Comparison of ENCODE assay signal across 11 cellular contexts in genomic region chr1:224456637-224456953, GRCh38. TPM values are rescaled to one million over a fixed set of nuclear protein-coding genes. Genes with fewer than 3 reads are reported as not detected.
A peak's percentile ranks its signal among the peaks of the same experiment; 100 is the strongest.
DNase-seq lines count a peak whose midpoint lies in the region; ATAC-seq and TF ChIP-seq lines count a peak whose summit lies in the region.
"Had no signal": no experiment of that assay in that cellular context is flagged by ENCODE, and none has a peak within 500 bp of the region (broad histone marks: within the 10 kb centered on the region; RNA-seq: fewer than 3 reads in every experiment).

No MANE protein-coding gene starts in this region.

- H3K9me3 Mint-ChIP-seq in activated CD4-positive, alpha-beta T cell treated with anti-CD3 and anti-CD28 coated beads, Interleukin-2, amount 10 ng/mL, durations not matched to agents 24 days and 14 days: no peaks in the 10 kb centered on the region
- H3K9me3 Mint-ChIP-seq in MCF 10A (ENCODE audit: unreplicated experiment): no peaks in the 10 kb centered on the region

- peak overlapping the region in 1 of 2 donors; percentile 28 for H3K9ac ChIP-seq in mucosa of rectum (ENCODE audit: low read depth in 1 of 2, low read length in 2 of 2)

- WGBS in thymus: 98% methylated on average over 7 of the region's 7 CpGs
- WGBS in aorta, 2 donors: 93 to 96% methylated on average over 7 of the region's 7 CpGs

- no peaks in the 10 kb centered on the region for H3K27me3 Mint-ChIP-seq in activated CD4-positive, alpha-beta T cell treated with anti-CD3 and anti-CD28 coated beads, Interleukin-2, amount 10 ng/mL, durations not matched to agents 24 days and 14 days
- no peaks in the 10 kb centered on the region for H3K27me3 Mint-ChIP-seq in MCF 10A (ENCODE audit: insufficient read depth, unreplicated experiment)

- CTCF ChIA-PET in MCF 10A (lab: Yijun Ruan, JAX): interaction anchor here (0.6 to 16.4 kb wide), 39 partner anchors 9 to 1703 kb away, joined by 3 to 418 read pairs (median 12); partner anchors contain the start of genes DEGS1 and WDR26

- peak overlapping the region; percentile 75 for H3K27ac Mint-ChIP-seq in activated CD4-positive, alpha-beta T cell treated with anti-CD3 and anti-CD28 coated beads, Interleukin-2, amount 10 ng/mL, durations not matched to agents 24 days and 14 days
- H3K27ac Mint-ChIP-seq in MCF 10A (ENCODE audit: low read depth, unreplicated experiment): peak overlapping the region; percentile 63

- intact Hi-C loops in activated CD4-positive, alpha-beta T cell treated with anti-CD3 and anti-CD28 coated beads, Interleukin-2, amount 10 ng/mL, durations not matched to agents 24 days and 14 days (cut with micrococcal nuclease): loop anchor here (2.0 kb wide), 1 partner anchor 26 kb away; no protein-coding TSS in a partner anchor
- intact Hi-C loops in MCF 10A (cut with micrococcal nuclease) (loop anchor here (2.0 to 5.0 kb wide), 2 partner anchors 48 to 69 kb away; no protein-coding TSS in a partner anchor), aorta (cut with DNase I) (loop anchor here (2.0 to 10.0 kb wide), 3 partner anchors 99 to 342 kb away; partner anchors contain the start of genes FBXO28 (in 2 of the 2) and CNIH4 (in 1 of the 2))

- peak overlapping the region; percentile 39 for H3K4me3 Mint-ChIP-seq in activated CD4-positive, alpha-beta T cell treated with anti-CD3 and anti-CD28 coated beads, Interleukin-2, amount 10 ng/mL, durations not matched to agents 24 days and 14 days
- peak overlapping the region; percentile 1 for H3K4me3 Mint-ChIP-seq in MCF 10A (ENCODE audit: unreplicated experiment)

- no peaks in the 10 kb centered on the region for H3K36me3 ChIP-seq in mucosa of rectum (ENCODE audit: control insufficient read depth in 2 of 2, insufficient read depth in 2 of 2, low read length in 2 of 2)
- no peaks in the 10 kb centered on the region for H3K36me3 ChIP-seq in thymus (ENCODE audit: control insufficient read depth, insufficient read depth)
- no peaks in the 10 kb centered on the region for H3K36me3 ChIP-seq in aorta (ENCODE audit: control insufficient read depth in 1 of 2, insufficient read depth in 2 of 2, low read length in 1 of 2)

- H3K4me1 ChIP-seq in mucosa of rectum (ENCODE audit: control insufficient read depth in 2 of 2, insufficient read depth in 2 of 2, low read length in 2 of 2) (peaks cover 36 to 52% of the 10 kb centered on the region in 2 donors), thymus (ENCODE audit: control insufficient read depth, insufficient read depth, low read length) (no peaks in the 10 kb centered on the region), aorta (ENCODE audit: control insufficient read depth in 1 of 2, insufficient read depth in 2 of 2, low read length in 2 of 2) (no peaks in the 10 kb centered on the region)

- ATAC-seq in HG03196 (IDR thresholded peaks at IDR 0.05; ENCODE audit: unreplicated experiment) (no peak), aorta (ENCODE audit: low FRiP score) (no peak), HG03159 (IDR thresholded peaks at IDR 0.05; ENCODE audit: unreplicated experiment) (no peak)

- no peak overlapping the region for H3K4me3 ChIP-seq in mucosa of rectum (ENCODE audit: low read length in 2 of 2)
- no peak overlapping the region for H3K4me3 ChIP-seq in thymus (ENCODE audit: low read length)
- no peak overlapping the region for H3K4me3 ChIP-seq in aorta (ENCODE audit: low read length in 2 of 2)

- DNase-seq in activated CD4-positive, alpha-beta T cell treated with anti-CD3 and anti-CD28 coated beads, Interleukin-2, amount 10 ng/mL, durations not matched to agents 24 days and 14 days: no peak
- no peak for DNase-seq in activated CD4-positive, alpha-beta T cell treated with anti-CD3 and anti-CD28 coated beads, Interleukin-2, amount 50 U/mL, for 4 hours
- DNase-seq in MCF 10A (ENCODE audit: unreplicated experiment) (no peak), aorta (no peak)
- DNase-seq: activated CD4-positive, alpha-beta T cell treated with anti-CD3 and anti-CD28 coated beads, Interleukin-2, amount 50 U/mL, for 1 hour; NCI-H1092; OCI-M1 had no signal

- POLR2A ChIA-PET in MCF 10A (lab: Yijun Ruan, JAX): interaction anchor here (0.6 to 15.2 kb wide), 25 partner anchors 10 to 474 kb away, joined by 3 to 800 read pairs (median 6); partner anchors contain the start of genes CNIH4, FBXO28, NVL and WDR26

- peaks cover 27% of the 10 kb centered on the region for H3K4me1 Mint-ChIP-seq in activated CD4-positive, alpha-beta T cell treated with anti-CD3 and anti-CD28 coated beads, Interleukin-2, amount 10 ng/mL, durations not matched to agents 24 days and 14 days
- H3K4me1 Mint-ChIP-seq in MCF 10A (ENCODE audit: insufficient read depth, unreplicated experiment): peaks cover 37% of the 10 kb centered on the region

- BruUV-seq in MCF 10A (replicated peaks; lab: Mats Ljungman, UMichigan): no TSS peak

- H3K27me3 ChIP-seq in mucosa of rectum (ENCODE audit: control insufficient read depth in 2 of 2, insufficient read depth in 2 of 2, low read length in 2 of 2) (no peaks in the 10 kb centered on the region), thymus (ENCODE audit: control insufficient read depth, insufficient read depth) (no peaks in the 10 kb centered on the region), aorta (ENCODE audit: control insufficient read depth in 1 of 2, insufficient read depth in 2 of 2, low read length in 1 of 2) (no peaks in the 10 kb centered on the region)

- H3K27ac ChIP-seq in mucosa of rectum (ENCODE audit: low read depth in 2 of 2, low read length in 2 of 2) (peak overlapping the region; percentile 69), thymus (ENCODE audit: low read depth) (peak overlapping the region; percentile 21), aorta (ENCODE audit: low read depth in 1 of 2, low read length in 2 of 2) (peak overlapping the region in 1 of 2 donors; percentile 46)

- TF ChIP-seq CTCF in MCF 10A (IDR thresholded peaks at IDR 0.05; ENCODE audit: unreplicated experiment): no peak

- H3K9me3 ChIP-seq in mucosa of rectum (ENCODE audit: control insufficient read depth in 2 of 2, low read length in 2 of 2): no peaks in the 10 kb centered on the region
- no peaks in the 10 kb centered on the region for H3K9me3 ChIP-seq in thymus (ENCODE audit: control insufficient read depth)
- no peaks in the 10 kb centered on the region for H3K9me3 ChIP-seq in aorta (ENCODE audit: control insufficient read depth, low read length)

- H3K36me3 Mint-ChIP-seq in activated CD4-positive, alpha-beta T cell treated with anti-CD3 and anti-CD28 coated beads, Interleukin-2, amount 10 ng/mL, durations not matched to agents 24 days and 14 days (ENCODE audit: low read depth): peaks cover under 1% of the 10 kb centered on the region
- peaks cover 6% of the 10 kb centered on the region for H3K36me3 Mint-ChIP-seq in MCF 10A (ENCODE audit: insufficient read depth, unreplicated experiment)

RNA-seq across cellular contexts. Expression of gene WDR26, which starts 22.0 kb away (rescaled TPM):
- total RNA-seq in activated CD4-positive, alpha-beta T cell treated with anti-CD3 and anti-CD28 coated beads, Interleukin-2, amount 10 ng/mL, durations not matched to agents 24 days and 14 days: 81.0 and 90.9 TPM in 2 replicates
- total RNA-seq in MCF 10A (2022): 149 and 156 TPM in 2 replicates
- polyA plus RNA-seq in thymus: 62.3 TPM
- total RNA-seq in aorta: 10 to 100 TPM; 80.7 to 94.7 TPM
- polyA plus RNA-seq in aorta: 10 to 100 TPM; 20.2 to 34.2 TPM
